In genomic region chr3:88986834-88987233, GRCh38 we compare ENCODE assay signal across 15 cellular contexts.
DNase-seq lines count a peak whose midpoint lies in the region; ATAC-seq and TF ChIP-seq lines count a peak whose summit lies in the region.
"Had no signal": no experiment of that assay in that cellular context is flagged by ENCODE, and none has a peak within 500 bp of the region (broad histone marks: within the 10 kb centered on the region; RNA-seq: fewer than 3 reads in every experiment).

No MANE protein-coding gene starts in this region.

- no peak overlapping the region for H3K4me3 Mint-ChIP-seq in chondrocyte (ENCODE audit: unreplicated experiment)
- H3K4me3 Mint-ChIP-seq in activated CD4-positive, alpha-beta memory T cell treated with anti-CD3 and anti-CD28 coated beads, Interleukin-2, amount 10 ng/mL, durations not matched to agents 7 days and 5 days = no peak overlapping the region
- H3K4me3 Mint-ChIP-seq: nephron progenitor cell had no signal

- intact Hi-C loops in Right ventricle myocardium superior (cut with DNase I) = no loop called here

- H3K36me3 Mint-ChIP-seq in chondrocyte (ENCODE audit: low read depth) = no peaks in the 10 kb centered on the region
- no peaks in the 10 kb centered on the region for H3K36me3 Mint-ChIP-seq in activated CD4-positive, alpha-beta memory T cell treated with anti-CD3 and anti-CD28 coated beads, Interleukin-2, amount 10 ng/mL, durations not matched to agents 7 days and 5 days (ENCODE audit: low read depth)

- TF ChIP-seq CTCF in chondrocyte (IDR thresholded peaks at IDR 0.05) = no peak

- POLR2A ChIA-PET in activated CD4-positive, alpha-beta memory T cell treated with anti-CD3 and anti-CD28 coated beads, Interleukin-2, amount 10 ng/mL, durations not matched to agents 7 days and 5 days (lab: Charles Lee) = no interaction called here

- ATAC-seq in HG03135 (IDR thresholded peaks at IDR 0.05; ENCODE audit: unreplicated experiment) (no peak), Right ventricle myocardium superior (ENCODE audit: poor library complexity) (no peak), GM21825 (IDR thresholded peaks at IDR 0.05; ENCODE audit: unreplicated experiment) (no peak)
- ATAC-seq: K562, right lobe of liver had no signal

- H3K9me3 Mint-ChIP-seq in chondrocyte (ENCODE audit: low read depth) = no peaks in the 10 kb centered on the region
- H3K9me3 Mint-ChIP-seq in activated CD4-positive, alpha-beta memory T cell treated with anti-CD3 and anti-CD28 coated beads, Interleukin-2, amount 10 ng/mL, durations not matched to agents 7 days and 5 days = peaks cover 6% of the 10 kb centered on the region
- H3K9me3 Mint-ChIP-seq: nephron progenitor cell had no signal

- CTCF ChIA-PET in activated CD4-positive, alpha-beta memory T cell treated with anti-CD3 and anti-CD28 coated beads, Interleukin-2, amount 10 ng/mL, durations not matched to agents 7 days and 5 days (lab: Charles Lee) = no interaction called here

- DNase-seq in AG20443 (ENCODE audit: low spot score) (peak; percentile 39), NCI-H226 (peak; percentile 68), chondrocyte (ENCODE audit: low spot score) (no peak), kidney tubule cell (ENCODE audit: low spot score) (peak; percentile 2), Right ventricle myocardium superior (no peak)
- DNase-seq in activated CD4-positive, alpha-beta memory T cell treated with anti-CD3 and anti-CD28 coated beads, Interleukin-2, amount 10 ng/mL, durations not matched to agents 7 days and 5 days = no peak
- DNase-seq: aorta; NCI-H146; nephron progenitor cell; right lobe of liver; stimulated activated CD4-positive, alpha-beta T cell treated with anti-CD3 and anti-CD28 coated beads, Interleukin-4, amount 100 ng/mL, for 24 hours; tibial artery had no signal

- no peaks in the 10 kb centered on the region for H3K27me3 Mint-ChIP-seq in chondrocyte (ENCODE audit: low read depth)
- H3K27me3 Mint-ChIP-seq in activated CD4-positive, alpha-beta memory T cell treated with anti-CD3 and anti-CD28 coated beads, Interleukin-2, amount 10 ng/mL, durations not matched to agents 7 days and 5 days = no peaks in the 10 kb centered on the region

- H3K27ac Mint-ChIP-seq in chondrocyte (ENCODE audit: unreplicated experiment) = peak overlapping the region; percentile 20
- no peak overlapping the region for H3K27ac Mint-ChIP-seq in activated CD4-positive, alpha-beta memory T cell treated with anti-CD3 and anti-CD28 coated beads, Interleukin-2, amount 10 ng/mL, durations not matched to agents 7 days and 5 days
- H3K27ac Mint-ChIP-seq: nephron progenitor cell had no signal

- peaks cover 49% of the 10 kb centered on the region for H3K4me1 Mint-ChIP-seq in chondrocyte (ENCODE audit: low read depth)
- no peaks in the 10 kb centered on the region for H3K4me1 Mint-ChIP-seq in activated CD4-positive, alpha-beta memory T cell treated with anti-CD3 and anti-CD28 coated beads, Interleukin-2, amount 10 ng/mL, durations not matched to agents 7 days and 5 days
- H3K4me1 Mint-ChIP-seq: nephron progenitor cell had no signal

Comparison
In these comparisons a context has a peak if more than half of its experiments do, and no peak if none do; other contexts are left out.
1. DNase-seq: peak in AG20443 (single experiment), NCI-H226 (single experiment) and kidney tubule cell (single experiment); none in chondrocyte (single experiment), Right ventricle myocardium superior (single experiment) and activated CD4-positive, alpha-beta memory T cell treated with anti-CD3 and anti-CD28 coated beads, Interleukin-2, amount 10 ng/mL, durations not matched to agents 7 days and 5 days (single experiment).